ENCODE assay signal across 1 cellular context in the genomic region with DNA sequence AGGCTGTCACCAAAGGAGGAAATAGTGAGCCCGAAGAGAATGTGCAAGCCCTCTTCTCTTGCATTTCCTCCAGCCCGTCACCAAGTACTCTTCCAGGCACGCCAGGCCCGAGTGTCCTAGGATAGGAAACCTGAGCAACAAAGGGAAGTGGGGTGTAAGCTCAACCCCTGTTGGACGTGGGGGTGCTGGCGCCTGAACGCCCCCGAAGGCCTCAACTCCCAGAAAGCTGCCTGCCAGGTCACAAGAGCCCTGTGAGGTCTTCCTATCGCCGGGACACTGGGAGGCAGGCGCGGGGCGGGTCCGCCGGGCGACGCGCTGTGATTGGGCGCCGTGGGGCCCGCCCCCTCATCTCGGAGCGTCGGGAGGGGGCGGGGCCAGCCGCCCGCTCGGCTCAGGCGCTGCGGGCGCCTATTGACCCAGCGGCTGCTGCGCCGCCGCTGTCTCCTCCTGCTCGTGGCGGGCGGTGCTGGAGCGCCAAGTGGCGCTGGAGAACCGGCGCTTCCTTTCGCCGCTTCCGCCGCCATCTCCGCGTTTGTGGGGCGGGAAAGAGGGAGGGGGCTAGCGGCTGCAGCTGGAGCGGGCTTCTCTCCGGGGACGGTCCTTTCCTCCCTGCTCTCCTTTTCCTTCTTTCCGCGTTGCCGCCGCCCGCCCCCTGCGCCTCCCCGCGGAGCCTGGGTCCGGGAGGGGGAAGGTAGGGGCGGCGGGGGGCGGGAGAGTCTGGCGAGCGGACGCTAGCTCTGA.
TF ChIP-seq lines count a peak whose summit lies in the region.

No MANE protein-coding gene starts in this region.

TF ChIP-seq in HepG2, 621 proteins besides CTCF, POLR2A, EP300 and RAD21 (continued from another document and continues in another):
- TF ChIP-seq, protein P1, sequence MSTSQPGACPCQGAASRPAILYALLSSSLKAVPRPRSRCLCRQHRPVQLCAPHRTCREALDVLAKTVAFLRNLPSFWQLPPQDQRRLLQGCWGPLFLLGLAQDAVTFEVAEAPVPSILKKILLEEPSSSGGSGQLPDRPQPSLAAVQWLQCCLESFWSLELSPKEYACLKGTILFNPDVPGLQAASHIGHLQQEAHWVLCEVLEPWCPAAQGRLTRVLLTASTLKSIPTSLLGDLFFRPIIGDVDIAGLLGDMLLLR (CRISPR knock-in tag; IDR thresholded peaks at IDR 0.05) = no peak
- TF ChIP-seq, protein P2, sequence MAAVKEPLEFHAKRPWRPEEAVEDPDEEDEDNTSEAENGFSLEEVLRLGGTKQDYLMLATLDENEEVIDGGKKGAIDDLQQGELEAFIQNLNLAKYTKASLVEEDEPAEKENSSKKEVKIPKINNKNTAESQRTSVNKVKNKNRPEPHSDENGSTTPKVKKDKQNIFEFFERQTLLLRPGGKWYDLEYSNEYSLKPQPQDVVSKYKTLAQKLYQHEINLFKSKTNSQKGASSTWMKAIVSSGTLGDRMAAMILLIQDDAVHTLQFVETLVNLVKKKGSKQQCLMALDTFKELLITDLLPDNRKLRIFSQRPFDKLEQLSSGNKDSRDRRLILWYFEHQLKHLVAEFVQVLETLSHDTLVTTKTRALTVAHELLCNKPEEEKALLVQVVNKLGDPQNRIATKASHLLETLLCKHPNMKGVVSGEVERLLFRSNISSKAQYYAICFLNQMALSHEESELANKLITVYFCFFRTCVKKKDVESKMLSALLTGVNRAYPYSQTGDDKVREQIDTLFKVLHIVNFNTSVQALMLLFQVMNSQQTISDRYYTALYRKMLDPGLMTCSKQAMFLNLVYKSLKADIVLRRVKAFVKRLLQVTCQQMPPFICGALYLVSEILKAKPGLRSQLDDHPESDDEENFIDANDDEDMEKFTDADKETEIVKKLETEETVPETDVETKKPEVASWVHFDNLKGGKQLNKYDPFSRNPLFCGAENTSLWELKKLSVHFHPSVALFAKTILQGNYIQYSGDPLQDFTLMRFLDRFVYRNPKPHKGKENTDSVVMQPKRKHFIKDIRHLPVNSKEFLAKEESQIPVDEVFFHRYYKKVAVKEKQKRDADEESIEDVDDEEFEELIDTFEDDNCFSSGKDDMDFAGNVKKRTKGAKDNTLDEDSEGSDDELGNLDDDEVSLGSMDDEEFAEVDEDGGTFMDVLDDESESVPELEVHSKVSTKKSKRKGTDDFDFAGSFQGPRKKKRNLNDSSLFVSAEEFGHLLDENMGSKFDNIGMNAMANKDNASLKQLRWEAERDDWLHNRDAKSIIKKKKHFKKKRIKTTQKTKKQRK (IDR thresholded peaks at IDR 0.05; ENCODE audit: low read length) = no peak
- TF ChIP-seq MTF2 (CRISPR knock-in tag; IDR thresholded peaks at IDR 0.05; ENCODE audit: borderline replicate concordance) = no peak
- TF ChIP-seq, protein P3, sequence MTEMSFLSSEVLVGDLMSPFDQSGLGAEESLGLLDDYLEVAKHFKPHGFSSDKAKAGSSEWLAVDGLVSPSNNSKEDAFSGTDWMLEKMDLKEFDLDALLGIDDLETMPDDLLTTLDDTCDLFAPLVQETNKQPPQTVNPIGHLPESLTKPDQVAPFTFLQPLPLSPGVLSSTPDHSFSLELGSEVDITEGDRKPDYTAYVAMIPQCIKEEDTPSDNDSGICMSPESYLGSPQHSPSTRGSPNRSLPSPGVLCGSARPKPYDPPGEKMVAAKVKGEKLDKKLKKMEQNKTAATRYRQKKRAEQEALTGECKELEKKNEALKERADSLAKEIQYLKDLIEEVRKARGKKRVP (CRISPR knock-in tag; IDR thresholded peaks at IDR 0.05) = no peak; a peak in 1 of 4 replicates
- no peak for TF ChIP-seq RARG (CRISPR knock-in tag; IDR thresholded peaks at IDR 0.05; ENCODE audit: low read depth)
- peak; percentile 35; the same call in 1 of the 2 replicates for TF ChIP-seq RXRA (CRISPR knock-in tag; IDR thresholded peaks at IDR 0.05)
- TF ChIP-seq KLF6 (CRISPR knock-in tag; IDR thresholded peaks at IDR 0.05) = peak; percentile 57; the same call in 1 of the 2 replicates
- TF ChIP-seq, protein P4, sequence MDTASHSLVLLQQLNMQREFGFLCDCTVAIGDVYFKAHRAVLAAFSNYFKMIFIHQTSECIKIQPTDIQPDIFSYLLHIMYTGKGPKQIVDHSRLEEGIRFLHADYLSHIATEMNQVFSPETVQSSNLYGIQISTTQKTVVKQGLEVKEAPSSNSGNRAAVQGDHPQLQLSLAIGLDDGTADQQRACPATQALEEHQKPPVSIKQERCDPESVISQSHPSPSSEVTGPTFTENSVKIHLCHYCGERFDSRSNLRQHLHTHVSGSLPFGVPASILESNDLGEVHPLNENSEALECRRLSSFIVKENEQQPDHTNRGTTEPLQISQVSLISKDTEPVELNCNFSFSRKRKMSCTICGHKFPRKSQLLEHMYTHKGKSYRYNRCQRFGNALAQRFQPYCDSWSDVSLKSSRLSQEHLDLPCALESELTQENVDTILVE (CRISPR knock-in tag; IDR thresholded peaks at IDR 0.05) = 0 out of 2 replicates have a peak, but pooled peaks have one; percentile 31
- no peak; the same call in 1 of the 2 replicates for TF ChIP-seq ZNF124 (CRISPR knock-in tag; IDR thresholded peaks at IDR 0.05)
- no peak for TF ChIP-seq SMARCE1 (IDR thresholded peaks at IDR 0.05; ENCODE audit: borderline replicate concordance)
- TF ChIP-seq ZSCAN25 (CRISPR knock-in tag; IDR thresholded peaks at IDR 0.05) = no peak; the same call in 1 of the 2 replicates
- TF ChIP-seq SKI (IDR thresholded peaks at IDR 0.05; ENCODE audit: partially characterized antibody) = peak; percentile 75
- no peak for TF ChIP-seq ZFP41 (CRISPR knock-in tag; IDR thresholded peaks at IDR 0.05; ENCODE audit: borderline replicate concordance)
- TF ChIP-seq, protein P5, sequence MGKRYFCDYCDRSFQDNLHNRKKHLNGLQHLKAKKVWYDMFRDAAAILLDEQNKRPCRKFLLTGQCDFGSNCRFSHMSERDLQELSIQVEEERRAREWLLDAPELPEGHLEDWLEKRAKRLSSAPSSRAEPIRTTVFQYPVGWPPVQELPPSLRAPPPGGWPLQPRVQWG (CRISPR knock-in tag; IDR thresholded peaks at IDR 0.05; ENCODE audit: borderline replicate concordance, low read depth) = no peak
- TF ChIP-seq ZNF354B (CRISPR knock-in tag; IDR thresholded peaks at IDR 0.05) = 0 out of 2 replicates have a peak, but pooled peaks have one; percentile 30
- no peak for TF ChIP-seq SUZ12 (IDR thresholded peaks at IDR 0.05; ENCODE audit: low read depth, low read length)
- TF ChIP-seq XRCC5 (optimal IDR thresholded peaks at IDR 0.05; ENCODE audit: low read length) = peak; percentile 45
- peak; percentile 58 for TF ChIP-seq SALL1 (CRISPR knock-in tag; IDR thresholded peaks at IDR 0.05)
- 0 out of 2 replicates have a peak, but pooled peaks have one; percentile 75 for TF ChIP-seq ZNF749 (CRISPR knock-in tag; IDR thresholded peaks at IDR 0.05; ENCODE audit: borderline replicate concordance)
- TF ChIP-seq, protein P6, sequence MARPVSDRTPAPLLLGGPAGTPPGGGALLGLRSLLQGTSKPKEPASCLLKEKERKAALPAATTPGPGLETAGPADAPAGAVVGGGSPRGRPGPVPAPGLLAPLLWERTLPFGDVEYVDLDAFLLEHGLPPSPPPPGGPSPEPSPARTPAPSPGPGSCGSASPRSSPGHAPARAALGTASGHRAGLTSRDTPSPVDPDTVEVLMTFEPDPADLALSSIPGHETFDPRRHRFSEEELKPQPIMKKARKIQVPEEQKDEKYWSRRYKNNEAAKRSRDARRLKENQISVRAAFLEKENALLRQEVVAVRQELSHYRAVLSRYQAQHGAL (CRISPR knock-in tag; IDR thresholded peaks at IDR 0.05; ENCODE audit: not compliant biosample characterization) = no peak
- TF ChIP-seq, protein P7, sequence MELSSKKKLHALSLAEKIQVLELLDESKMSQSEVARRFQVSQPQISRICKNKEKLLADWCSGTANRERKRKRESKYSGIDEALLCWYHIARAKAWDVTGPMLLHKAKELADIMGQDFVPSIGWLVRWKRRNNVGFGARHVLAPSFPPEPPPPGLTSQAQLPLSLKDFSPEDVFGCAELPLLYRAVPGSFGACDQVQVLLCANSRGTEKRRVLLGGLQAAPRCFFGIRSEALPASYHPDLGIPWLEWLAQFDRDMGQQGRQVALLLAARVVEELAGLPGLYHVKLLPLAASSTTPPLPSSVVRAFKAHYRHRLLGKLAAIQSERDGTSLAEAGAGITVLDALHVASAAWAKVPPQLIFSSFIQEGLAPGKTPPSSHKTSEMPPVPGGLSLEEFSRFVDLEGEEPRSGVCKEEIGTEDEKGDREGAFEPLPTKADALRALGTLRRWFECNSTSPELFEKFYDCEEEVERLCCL (CRISPR knock-in tag; IDR thresholded peaks at IDR 0.05; ENCODE audit: borderline replicate concordance) = no peak
- TF ChIP-seq, protein P8, sequence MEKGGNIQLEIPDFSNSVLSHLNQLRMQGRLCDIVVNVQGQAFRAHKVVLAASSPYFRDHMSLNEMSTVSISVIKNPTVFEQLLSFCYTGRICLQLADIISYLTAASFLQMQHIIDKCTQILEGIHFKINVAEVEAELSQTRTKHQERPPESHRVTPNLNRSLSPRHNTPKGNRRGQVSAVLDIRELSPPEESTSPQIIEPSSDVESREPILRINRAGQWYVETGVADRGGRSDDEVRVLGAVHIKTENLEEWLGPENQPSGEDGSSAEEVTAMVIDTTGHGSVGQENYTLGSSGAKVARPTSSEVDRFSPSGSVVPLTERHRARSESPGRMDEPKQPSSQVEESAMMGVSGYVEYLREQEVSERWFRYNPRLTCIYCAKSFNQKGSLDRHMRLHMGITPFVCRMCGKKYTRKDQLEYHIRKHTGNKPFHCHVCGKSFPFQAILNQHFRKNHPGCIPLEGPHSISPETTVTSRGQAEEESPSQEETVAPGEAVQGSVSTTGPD (CRISPR knock-in tag; IDR thresholded peaks at IDR 0.05) = no peak
- peak; percentile 53; the same call in 1 of the 2 replicates for TF ChIP-seq GFI1 (CRISPR knock-in tag; IDR thresholded peaks at IDR 0.05; ENCODE audit: borderline replicate concordance)
- TF ChIP-seq NCOA5 (CRISPR knock-in tag; IDR thresholded peaks at IDR 0.05) = no peak
- TF ChIP-seq PAWR (CRISPR knock-in tag; IDR thresholded peaks at IDR 0.05; ENCODE audit: borderline replicate concordance) = no peak
- no peak for TF ChIP-seq TBL1XR1 (IDR thresholded peaks at IDR 0.05; ENCODE audit: borderline replicate concordance, low read length, partially characterized antibody)
- peak; percentile 44; the same call in 1 of the 2 replicates for TF ChIP-seq ZNF788 (CRISPR knock-in tag; IDR thresholded peaks at IDR 0.05; ENCODE audit: borderline replicate concordance)
- TF ChIP-seq ZNF260 (CRISPR knock-in tag; IDR thresholded peaks at IDR 0.05; ENCODE audit: borderline replicate concordance, low read depth) = no peak
- TF ChIP-seq SMARCC2 (IDR thresholded peaks at IDR 0.05) = no peak
- TF ChIP-seq, protein P9, sequence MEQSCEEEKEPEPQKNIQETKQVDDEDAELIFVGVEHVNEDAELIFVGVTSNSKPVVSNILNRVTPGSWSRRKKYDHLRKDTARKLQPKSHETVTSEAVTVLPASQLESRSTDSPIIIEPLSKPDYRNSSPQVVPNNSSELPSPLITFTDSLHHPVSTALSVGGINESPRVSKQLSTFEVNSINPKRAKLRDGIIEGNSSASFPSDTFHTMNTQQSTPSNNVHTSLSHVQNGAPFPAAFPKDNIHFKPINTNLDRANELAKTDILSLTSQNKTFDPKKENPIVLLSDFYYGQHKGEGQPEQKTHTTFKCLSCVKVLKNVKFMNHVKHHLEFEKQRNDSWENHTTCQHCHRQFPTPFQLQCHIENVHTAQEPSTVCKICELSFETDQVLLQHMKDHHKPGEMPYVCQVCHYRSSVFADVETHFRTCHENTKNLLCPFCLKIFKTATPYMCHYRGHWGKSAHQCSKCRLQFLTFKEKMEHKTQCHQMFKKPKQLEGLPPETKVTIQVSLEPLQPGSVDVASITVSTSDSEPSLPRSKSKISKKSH (CRISPR knock-in tag; IDR thresholded peaks at IDR 0.05; ENCODE audit: borderline replicate concordance) = no peak
- no peak for TF ChIP-seq BRCA1 (CRISPR knock-in tag; IDR thresholded peaks at IDR 0.05)
- no peak for TF ChIP-seq ZNF367 (CRISPR knock-in tag; IDR thresholded peaks at IDR 0.05; ENCODE audit: borderline replicate concordance)
- TF ChIP-seq, protein P10, sequence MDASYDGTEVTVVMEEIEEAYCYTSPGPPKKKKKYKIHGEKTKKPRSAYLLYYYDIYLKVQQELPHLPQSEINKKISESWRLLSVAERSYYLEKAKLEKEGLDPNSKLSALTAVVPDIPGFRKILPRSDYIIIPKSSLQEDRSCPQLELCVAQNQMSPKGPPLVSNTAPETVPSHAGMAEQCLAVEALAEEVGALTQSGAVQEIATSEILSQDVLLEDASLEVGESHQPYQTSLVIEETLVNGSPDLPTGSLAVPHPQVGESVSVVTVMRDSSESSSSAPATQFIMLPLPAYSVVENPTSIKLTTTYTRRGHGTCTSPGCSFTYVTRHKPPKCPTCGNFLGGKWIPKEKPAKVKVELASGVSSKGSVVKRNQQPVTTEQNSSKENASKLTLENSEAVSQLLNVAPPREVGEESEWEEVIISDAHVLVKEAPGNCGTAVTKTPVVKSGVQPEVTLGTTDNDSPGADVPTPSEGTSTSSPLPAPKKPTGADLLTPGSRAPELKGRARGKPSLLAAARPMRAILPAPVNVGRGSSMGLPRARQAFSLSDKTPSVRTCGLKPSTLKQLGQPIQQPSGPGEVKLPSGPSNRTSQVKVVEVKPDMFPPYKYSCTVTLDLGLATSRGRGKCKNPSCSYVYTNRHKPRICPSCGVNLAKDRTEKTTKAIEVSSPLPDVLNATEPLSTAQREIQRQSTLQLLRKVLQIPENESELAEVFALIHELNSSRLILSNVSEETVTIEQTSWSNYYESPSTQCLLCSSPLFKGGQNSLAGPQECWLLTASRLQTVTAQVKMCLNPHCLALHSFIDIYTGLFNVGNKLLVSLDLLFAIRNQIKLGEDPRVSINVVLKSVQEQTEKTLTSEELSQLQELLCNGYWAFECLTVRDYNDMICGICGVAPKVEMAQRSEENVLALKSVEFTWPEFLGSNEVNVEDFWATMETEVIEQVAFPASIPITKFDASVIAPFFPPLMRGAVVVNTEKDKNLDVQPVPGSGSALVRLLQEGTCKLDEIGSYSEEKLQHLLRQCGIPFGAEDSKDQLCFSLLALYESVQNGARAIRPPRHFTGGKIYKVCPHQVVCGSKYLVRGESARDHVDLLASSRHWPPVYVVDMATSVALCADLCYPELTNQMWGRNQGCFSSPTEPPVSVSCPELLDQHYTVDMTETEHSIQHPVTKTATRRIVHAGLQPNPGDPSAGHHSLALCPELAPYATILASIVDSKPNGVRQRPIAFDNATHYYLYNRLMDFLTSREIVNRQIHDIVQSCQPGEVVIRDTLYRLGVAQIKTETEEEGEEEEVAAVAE (CRISPR knock-in tag; IDR thresholded peaks at IDR 0.05; ENCODE audit: borderline replicate concordance) = peak; percentile 35; the same call in 1 of the 2 replicates
- no peak for TF ChIP-seq ARHGAP35 (CRISPR knock-in tag; IDR thresholded peaks at IDR 0.05; ENCODE audit: borderline replicate concordance)
- no peak for TF ChIP-seq ZNF737 (CRISPR knock-in tag; IDR thresholded peaks at IDR 0.05; ENCODE audit: borderline replicate concordance)
- peak; percentile 16; the same call in 1 of the 2 replicates for TF ChIP-seq BHLHE40 (IDR thresholded peaks at IDR 0.05; ENCODE audit: low read length)
- TF ChIP-seq ETV5 (CRISPR knock-in tag; IDR thresholded peaks at IDR 0.05; ENCODE audit: borderline replicate concordance) = peak; percentile 21; the same call in 1 of the 2 replicates
- TF ChIP-seq, protein P11, sequence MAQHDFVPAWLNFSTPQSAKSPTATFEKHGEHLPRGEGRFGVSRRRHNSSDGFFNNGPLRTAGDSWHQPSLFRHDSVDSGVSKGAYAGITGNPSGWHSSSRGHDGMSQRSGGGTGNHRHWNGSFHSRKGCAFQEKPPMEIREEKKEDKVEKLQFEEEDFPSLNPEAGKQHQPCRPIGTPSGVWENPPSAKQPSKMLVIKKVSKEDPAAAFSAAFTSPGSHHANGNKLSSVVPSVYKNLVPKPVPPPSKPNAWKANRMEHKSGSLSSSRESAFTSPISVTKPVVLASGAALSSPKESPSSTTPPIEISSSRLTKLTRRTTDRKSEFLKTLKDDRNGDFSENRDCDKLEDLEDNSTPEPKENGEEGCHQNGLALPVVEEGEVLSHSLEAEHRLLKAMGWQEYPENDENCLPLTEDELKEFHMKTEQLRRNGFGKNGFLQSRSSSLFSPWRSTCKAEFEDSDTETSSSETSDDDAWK (CRISPR knock-in tag; IDR thresholded peaks at IDR 0.05) = no peak
